15 cellular contexts compared by ENCODE assay signal in genomic region chr5:150496534-150496933, GRCh38. TPM values are rescaled to one million over a fixed set of nuclear protein-coding genes. Genes with fewer than 3 reads are reported as not detected.
DNase-seq lines count a peak whose midpoint lies in the region; ATAC-seq and TF ChIP-seq lines count a peak whose summit lies in the region.
"Had no signal": no experiment of that assay in that cellular context is flagged by ENCODE, and none has a peak within 500 bp of the region (broad histone marks: within the 10 kb centered on the region; RNA-seq: fewer than 3 reads in every experiment).

No MANE protein-coding gene starts in this region.

- H2AFZ ChIP-seq in osteoblast (ENCODE audit: low read length): no peak overlapping the region

- no peak for TF ChIP-seq CTCF in WTC11 (IDR thresholded peaks at IDR 0.05)
- TF ChIP-seq CTCF in esophagus squamous epithelium (IDR thresholded peaks at IDR 0.05): no peak
- TF ChIP-seq CTCF in osteoblast (IDR thresholded peaks at IDR 0.05; ENCODE audit: extremely low read depth, low read depth, low read length): no peak
- no peak for TF ChIP-seq CTCF in tibial nerve (IDR thresholded peaks at IDR 0.05)

- peaks cover 91% of the 10 kb centered on the region for H3K79me2 ChIP-seq in osteoblast (ENCODE audit: insufficient read depth, low read length)

- peak overlapping the region; percentile 76 for H3K27ac Mint-ChIP-seq in WTC11
- H3K27ac Mint-ChIP-seq: activated naive CD4-positive, alpha-beta T cell treated with anti-CD3 and anti-CD28 coated beads for 36 hours; stimulated activated naive CD8-positive, alpha-beta T cell treated with anti-CD3 and anti-CD28 coated beads, Interleukin-15, Interleukin-2, amounts not matched to agents 100 ng/mL and 50 ng/mL, for 24 hours had no signal

- CTCF ChIA-PET in WTC11 (lab: Charles Lee): interaction anchor here (1.0 to 1.2 kb wide), 2 partner anchors 63 to 204 kb away, joined by 3 to 4 read pairs; partner anchors contain the start of gene RBM22

- no peaks in the 10 kb centered on the region for H3K9me3 Mint-ChIP-seq in WTC11
- H3K9me3 Mint-ChIP-seq: activated naive CD4-positive, alpha-beta T cell treated with anti-CD3 and anti-CD28 coated beads for 36 hours; stimulated activated naive CD8-positive, alpha-beta T cell treated with anti-CD3 and anti-CD28 coated beads, Interleukin-15, Interleukin-2, amounts not matched to agents 100 ng/mL and 50 ng/mL, for 24 hours had no signal

- peaks cover 0 to 5% (median 0%) of the 10 kb centered on the region in 3 donors for H3K36me3 ChIP-seq in esophagus squamous epithelium
- peaks cover 54% of the 10 kb centered on the region for H3K36me3 ChIP-seq in osteoblast (ENCODE audit: insufficient read depth, low read length)
- H3K36me3 ChIP-seq in tibial nerve: no peaks in the 10 kb centered on the region

- H3K4me1 ChIP-seq in esophagus squamous epithelium: peaks cover 76 to 98% (median 80%) of the 10 kb centered on the region in 3 donors
- peaks cover 75% of the 10 kb centered on the region for H3K4me1 ChIP-seq in osteoblast (ENCODE audit: insufficient read depth, low read length)
- H3K4me1 ChIP-seq in tibial nerve: peaks cover 0 to 95% (median 60%) of the 10 kb centered on the region in 4 donors

- no peak for TF ChIP-seq EP300 in tibial nerve (IDR thresholded peaks at IDR 0.05)

- TF ChIP-seq POLR2A in esophagus squamous epithelium (IDR thresholded peaks at IDR 0.05) (no peak), tibial nerve (IDR thresholded peaks at IDR 0.05) (no peak)

- H3K27me3 Mint-ChIP-seq in WTC11 (ENCODE audit: low read depth): no peaks in the 10 kb centered on the region
- H3K27me3 Mint-ChIP-seq: stimulated activated naive CD8-positive, alpha-beta T cell treated with anti-CD3 and anti-CD28 coated beads, Interleukin-15, Interleukin-2, amounts not matched to agents 100 ng/mL and 50 ng/mL, for 24 hours had no signal

- peaks cover 64% of the 10 kb centered on the region for H3K4me1 Mint-ChIP-seq in WTC11

- DNase-seq in WTC11 (ENCODE audit: low spot score) (no peak), esophagus squamous epithelium (lab: John Stamatoyannopoulos, UW) (no peak), osteoblast (ENCODE audit: insufficient read length, low spot score, missing footprints) (no peak), tibial nerve (ENCODE audit: low spot score in 2 of 2) (no peak), head of caudate nucleus (no peak), NCI-H146 treated with DMSO at 0.1 percent for 48 hours (lab: John Stamatoyannopoulos, UW; ENCODE audit: unreplicated experiment) (no peak), SW480 (ENCODE audit: low spot score) (no peak)
- DNase-seq: activated naive CD4-positive, alpha-beta T cell treated with anti-CD3 and anti-CD28 coated beads for 36 hours; COR-L47; foreskin melanocyte; NCI-H1105 treated with DMSO at 0.1 percent for 48 hours; NCI-H510A treated with DMSO at 0.1 percent for 48 hours; SHP77 had no signal

- H3K4me3 ChIP-seq in esophagus squamous epithelium (no peak overlapping the region), osteoblast (ENCODE audit: insufficient read depth, low read length) (no peak overlapping the region), tibial nerve (no peak overlapping the region)

- no peaks in the 10 kb centered on the region; the same call in 1 of the 2 replicates for H3K36me3 Mint-ChIP-seq in WTC11

- H3K27ac ChIP-seq in esophagus squamous epithelium: peak overlapping the region; percentile 82 to 98 (median 88)
- H3K27ac ChIP-seq in osteoblast (ENCODE audit: low read depth, low read length): peak overlapping the region; percentile 94
- peak overlapping the region in 3 of 4 donors; percentile 77 to 91 (median 87) for H3K27ac ChIP-seq in tibial nerve

- no peak overlapping the region for H3K4me3 Mint-ChIP-seq in WTC11
- H3K4me3 Mint-ChIP-seq: activated naive CD4-positive, alpha-beta T cell treated with anti-CD3 and anti-CD28 coated beads for 36 hours; stimulated activated naive CD8-positive, alpha-beta T cell treated with anti-CD3 and anti-CD28 coated beads, Interleukin-15, Interleukin-2, amounts not matched to agents 100 ng/mL and 50 ng/mL, for 24 hours had no signal

- peaks cover 48% of the 10 kb centered on the region for H4K20me1 ChIP-seq in osteoblast (ENCODE audit: insufficient read depth, low read length)

- intact Hi-C loops in esophagus squamous epithelium (cut with DNase I) (no loop called here), head of caudate nucleus (cut with DNase I) (no loop called here)

- POLR2A ChIA-PET in WTC11 (lab: Charles Lee): no interaction called here

- no peaks in the 10 kb centered on the region for H3K27me3 ChIP-seq in esophagus squamous epithelium
- no peaks in the 10 kb centered on the region for H3K27me3 ChIP-seq in osteoblast (ENCODE audit: insufficient read depth, low read length)
- H3K27me3 ChIP-seq in tibial nerve: no peaks in the 10 kb centered on the region

- ATAC-seq in WTC11: no peak
- ATAC-seq in GM18520 (IDR thresholded peaks at IDR 0.05; ENCODE audit: unreplicated experiment): no peak

- no peak overlapping the region for H3K4me2 ChIP-seq in osteoblast (ENCODE audit: insufficient read depth, low read length)

- WGBS in esophagus squamous epithelium, 2 donors: 6 to 27% methylated on average over 2 of the region's 4 CpGs
- 47 to 59% methylated on average over 4 of the region's 4 CpGs for WGBS in tibial nerve, 2 donors

- H3K9me3 ChIP-seq in esophagus squamous epithelium (no peaks in the 10 kb centered on the region), osteoblast (ENCODE audit: low read depth, low read length) (no peaks in the 10 kb centered on the region), tibial nerve (no peaks in the 10 kb centered on the region)

TF ChIP-seq in WTC11, 78 proteins besides CTCF, POLR2A, EP300 and RAD21:
- TF ChIP-seq PREB (CRISPR knock-in tag; IDR thresholded peaks at IDR 0.05; ENCODE audit: borderline replicate concordance) (no peak), ZNF281 (CRISPR knock-in tag; IDR thresholded peaks at IDR 0.05) (no peak), ZNF317 (CRISPR knock-in tag; IDR thresholded peaks at IDR 0.05; ENCODE audit: borderline replicate concordance, low read depth) (no peak), NR1H2 (CRISPR knock-in tag; IDR thresholded peaks at IDR 0.05) (no peak), ZNF416 (CRISPR knock-in tag; IDR thresholded peaks at IDR 0.05) (no peak), EMX1 (CRISPR knock-in tag; IDR thresholded peaks at IDR 0.05) (no peak), CREM (CRISPR knock-in tag; IDR thresholded peaks at IDR 0.05) (no peak), ZNF263 (CRISPR knock-in tag; IDR thresholded peaks at IDR 0.05; ENCODE audit: low read depth) (no peak)

RNA-seq across cellular contexts. Expression of gene NDST1, which starts 11.4 kb away (rescaled TPM):
- 58.1 to 69.9 TPM (median 61.5 TPM) in 3 replicates for total RNA-seq in WTC11 (2021)
- total RNA-seq in esophagus squamous epithelium: 100 to 1,000 TPM in 3 of 4 donors, 10 to 100 TPM in 1; 76.5 to 205 (median 118) TPM
- 89.9 and 104 TPM in 2 replicates for total RNA-seq in osteoblast
- 100 to 1,000 TPM in 2 of 4 donors, 10 to 100 TPM in 2; 53.2 to 137 (median 104) TPM for total RNA-seq in tibial nerve

RNA-seq across cellular contexts. Expression of gene RPS14, which starts 47.0 kb away (rescaled TPM):
- 2,564 to 2,814 TPM (median 2,812 TPM) in 3 replicates for total RNA-seq in WTC11 (2021)
- total RNA-seq in esophagus squamous epithelium: 1,000 to 10,000 TPM; 1,098 to 4,026 (median 2,484) TPM
- 1,720 and 2,211 TPM in 2 replicates for total RNA-seq in osteoblast
- total RNA-seq in tibial nerve: 1,000 to 10,000 TPM; 2,328 to 3,623 (median 2,710) TPM
